13 cellular contexts compared by ENCODE assay signal in genomic region chr4:88675543-88675942, GRCh38. TPM values are rescaled to one million over a fixed set of nuclear protein-coding genes. Genes with fewer than 3 reads are reported as not detected.
DNase-seq lines count a peak whose midpoint lies in the region; ATAC-seq, FAIRE-seq and TF ChIP-seq lines count a peak whose summit lies in the region.
"Had no signal": no experiment of that assay in that cellular context is flagged by ENCODE, and none has a peak within 500 bp of the region (broad histone marks: within the 10 kb centered on the region; RNA-seq: fewer than 3 reads in every experiment).

No MANE protein-coding gene starts in this region.

- BruUV-seq in K562 (replicated peaks; lab: Mats Ljungman, UMichigan), result no TSS peak
- BruUV-seq in Calu3 (replicated peaks; lab: Mats Ljungman, UMichigan), result no TSS peak

- no peak for TF ChIP-seq EP300 in K562 (IDR thresholded peaks at IDR 0.05; ENCODE audit: low read length)

- no peak overlapping the region for H2AFZ ChIP-seq in K562 (ENCODE audit: low read depth, low read length)
- H2AFZ ChIP-seq: GM23248 had no signal

- peaks cover 19% of the 10 kb centered on the region for H3K36me3 Mint-ChIP-seq in activated naive CD4-positive, alpha-beta T cell treated with anti-CD3 and anti-CD28 coated beads, Interleukin-2, amount 50 U/mL, for 24 hours
- peaks cover 43% of the 10 kb centered on the region for H3K36me3 Mint-ChIP-seq in activated naive CD4-positive, alpha-beta T cell treated with anti-CD3 and anti-CD28 coated beads, Interleukin-2, amount 10 ng/mL, durations not matched to agents 7 days and 5 days
- no peaks in the 10 kb centered on the region for H3K36me3 Mint-ChIP-seq in Calu3 (ENCODE audit: insufficient read depth, unreplicated experiment)

- in situ Hi-C loops in K562 (cut with MboI), result no loop called here

- H3K27me3 Mint-ChIP-seq in activated naive CD4-positive, alpha-beta T cell treated with anti-CD3 and anti-CD28 coated beads, Interleukin-2, amount 50 U/mL, for 24 hours, result no peaks in the 10 kb centered on the region
- H3K27me3 Mint-ChIP-seq in activated naive CD4-positive, alpha-beta T cell treated with anti-CD3 and anti-CD28 coated beads, Interleukin-2, amount 10 ng/mL, durations not matched to agents 7 days and 5 days, result no peaks in the 10 kb centered on the region
- H3K27me3 Mint-ChIP-seq in Calu3 (ENCODE audit: unreplicated experiment), result no peaks in the 10 kb centered on the region

- TF ChIP-seq POLR2A in K562 (conservative IDR thresholded peaks at IDR 0.05) (no peak), Peyer's patch (IDR thresholded peaks at IDR 0.05) (no peak)

- no peaks in the 10 kb centered on the region for H3K27me3 ChIP-seq in K562 (ENCODE audit: control insufficient read depth in 2 of 2, insufficient read depth in 2 of 2, low read length in 2 of 2)
- H3K27me3 ChIP-seq in Peyer's patch, result no peaks in the 10 kb centered on the region

- H3K27ac ChIP-seq in K562 (ENCODE audit: extremely low read depth, low read depth, low read length) (no peak overlapping the region), Peyer's patch (no peak overlapping the region)
- H3K27ac ChIP-seq: 22Rv1 had no signal

- intact Hi-C loops in K562 (cut with micrococcal nuclease) (loop anchor here (10.0 kb wide), 1 partner anchor 119 kb away; no protein-coding TSS in a partner anchor), Calu3 (cut with micrococcal nuclease; ENCODE audit: unreplicated experiment) (no loop called here)

- peak; percentile 11 for FAIRE-seq in K562 (lab: Jason Lieb, UNC)
- FAIRE-seq: GM12878 had no signal

- no peaks in the 10 kb centered on the region for H4K20me1 ChIP-seq in K562 (replicated peaks; ENCODE audit: control insufficient read depth, insufficient read depth, low read length)

- TF ChIP-seq CTCF in K562 (IDR thresholded peaks at IDR 0.05 in 2 of 3, conservative IDR thresholded peaks at IDR 0.05 in 1 of 3; ENCODE audit: insufficient read depth in 2 of 3, low read depth in 1 of 3, low read length in 3 of 3), result no peak
- TF ChIP-seq CTCF in omental fat pad (IDR thresholded peaks at IDR 0.05), result no peak
- no peak for TF ChIP-seq CTCF in Peyer's patch (IDR thresholded peaks at IDR 0.05)
- TF ChIP-seq CTCF in Calu3 (IDR thresholded peaks at IDR 0.05; ENCODE audit: unreplicated experiment), result no peak

- H3K36me3 ChIP-seq in K562 (ENCODE audit: control insufficient read depth, insufficient read depth, low read length), result no peaks in the 10 kb centered on the region
- peaks cover 0 to 55% (median 3%) of the 10 kb centered on the region in 3 donors for H3K36me3 ChIP-seq in Peyer's patch

- H3K27ac Mint-ChIP-seq in activated naive CD4-positive, alpha-beta T cell treated with anti-CD3 and anti-CD28 coated beads, Interleukin-2, amount 50 U/mL, for 24 hours, result peak overlapping the region; percentile 19
- no peak overlapping the region for H3K27ac Mint-ChIP-seq in activated naive CD4-positive, alpha-beta T cell treated with anti-CD3 and anti-CD28 coated beads, Interleukin-2, amount 10 ng/mL, durations not matched to agents 7 days and 5 days
- H3K27ac Mint-ChIP-seq in Calu3 (ENCODE audit: unreplicated experiment), result no peak overlapping the region

- H3K4me1 ChIP-seq in K562 (replicated peaks in 1 of 2; ENCODE audit: control insufficient read depth in 2 of 2, insufficient read depth in 2 of 2, low read length in 2 of 2) (peaks cover 0 to 2% of the 10 kb centered on the region in 2 experiments; a peak in 1 of 5 replicates), Peyer's patch (no peaks in the 10 kb centered on the region)

- CTCF ChIA-PET in activated naive CD4-positive, alpha-beta T cell treated with anti-CD3 and anti-CD28 coated beads, Interleukin-2, amount 10 ng/mL, durations not matched to agents 7 days and 5 days (lab: Charles Lee), result no interaction called here
- CTCF ChIA-PET in K562 (lab: Yijun Ruan, JAX; ENCODE audit: low intra/inter-chr PET ratio), result no interaction called here
- CTCF ChIA-PET in Calu3 (lab: Charles Lee), result interaction anchor here (1.0 kb wide), 1 partner anchor 126 kb away, joined by 3 read pairs; no protein-coding TSS in a partner anchor

- H3K9me3 Mint-ChIP-seq in activated naive CD4-positive, alpha-beta T cell treated with anti-CD3 and anti-CD28 coated beads, Interleukin-2, amount 50 U/mL, for 24 hours, result no peaks in the 10 kb centered on the region
- no peaks in the 10 kb centered on the region for H3K9me3 Mint-ChIP-seq in activated naive CD4-positive, alpha-beta T cell treated with anti-CD3 and anti-CD28 coated beads, Interleukin-2, amount 10 ng/mL, durations not matched to agents 7 days and 5 days
- H3K9me3 Mint-ChIP-seq in Calu3 (ENCODE audit: low read depth, unreplicated experiment), result no peaks in the 10 kb centered on the region

- no peak for TF ChIP-seq RAD21 in K562 (CRISPR knock-in tag; conservative IDR thresholded peaks at IDR 0.05 in 1 of 2, IDR thresholded peaks at IDR 0.05 in 1 of 2)

- H3K9me1 ChIP-seq in K562 (ENCODE audit: control insufficient read depth, insufficient read depth, low read length), result no peaks in the 10 kb centered on the region

- H3K9me3 ChIP-seq in K562 (replicated peaks; ENCODE audit: control insufficient read depth, insufficient read depth, low read depth, low read length), result no peaks in the 10 kb centered on the region; the same call in 1 of the 2 replicates
- H3K9me3 ChIP-seq in Peyer's patch, result no peaks in the 10 kb centered on the region

- no peak overlapping the region for H3K4me3 ChIP-seq in K562
- H3K4me3 ChIP-seq in Peyer's patch, result no peak overlapping the region
- H3K4me3 ChIP-seq: GM12878, GM23248 had no signal

- no peaks in the 10 kb centered on the region for H3K79me2 ChIP-seq in K562 (ENCODE audit: control insufficient read depth, insufficient read depth, low read length)

- H3K4me3 Mint-ChIP-seq in activated naive CD4-positive, alpha-beta T cell treated with anti-CD3 and anti-CD28 coated beads, Interleukin-2, amount 50 U/mL, for 24 hours, result no peak overlapping the region
- H3K4me3 Mint-ChIP-seq in activated naive CD4-positive, alpha-beta T cell treated with anti-CD3 and anti-CD28 coated beads, Interleukin-2, amount 10 ng/mL, durations not matched to agents 7 days and 5 days, result no peak overlapping the region
- H3K4me3 Mint-ChIP-seq in Calu3 (ENCODE audit: low read depth, unreplicated experiment), result no peak overlapping the region

- WGBS in K562 (ENCODE audit: insufficient coverage, low coverage, missing lambda C conversion rate), result 69% methylated on average over 2 of the region's 2 CpGs

- ATAC-seq in K562 (no peak), omental fat pad (ENCODE audit: low FRiP score) (peak; percentile 50)
- ATAC-seq: GM12878 had no signal

- POLR2A ChIA-PET in K562 (lab: Yijun Ruan, JAX), result interaction anchor here (1.0 kb wide), 1 partner anchor 23 kb away, joined by 4 read pairs; no protein-coding TSS in a partner anchor

- H3K9ac ChIP-seq in K562 (ENCODE audit: insufficient read depth in 1 of 2, low read depth in 2 of 2, low read length in 2 of 2), result no peak overlapping the region
- H3K9ac ChIP-seq: GM23248 had no signal

- H3K4me2 ChIP-seq in K562 (ENCODE audit: insufficient read depth, low read length), result no peak overlapping the region

- H3K4me1 Mint-ChIP-seq in activated naive CD4-positive, alpha-beta T cell treated with anti-CD3 and anti-CD28 coated beads, Interleukin-2, amount 50 U/mL, for 24 hours, result peaks cover 14% of the 10 kb centered on the region
- H3K4me1 Mint-ChIP-seq in activated naive CD4-positive, alpha-beta T cell treated with anti-CD3 and anti-CD28 coated beads, Interleukin-2, amount 10 ng/mL, durations not matched to agents 7 days and 5 days, result peaks cover 6% of the 10 kb centered on the region
- no peaks in the 10 kb centered on the region for H3K4me1 Mint-ChIP-seq in Calu3 (ENCODE audit: low read depth, unreplicated experiment)

- DNase-seq in activated naive CD4-positive, alpha-beta T cell treated with anti-CD3 and anti-CD28 coated beads, Interleukin-2, amount 10 ng/mL, durations not matched to agents 7 days and 5 days, result no peak
- DNase-seq in K562 (ENCODE audit: extremely low read depth in 1 of 4, low spot score in 3 of 4) (no peak), omental fat pad (ENCODE audit: low spot score) (no peak), anterior cingulate cortex (lab: John Stamatoyannopoulos, UW) (no peak), Peyer's patch (no peak), Calu3 (no peak)
- DNase-seq: DMS79, H7 had no signal

TF ChIP-seq in K562, 482 proteins besides CTCF, POLR2A, EP300 and RAD21 (continues in another document):
- peak; percentile 36 for TF ChIP-seq C11orf30 (IDR thresholded peaks at IDR 0.05; ENCODE audit: low read depth)
- peak; percentile 58 for TF ChIP-seq ZNF316 (IDR thresholded peaks at IDR 0.05)
- 0 out of 2 replicates have a peak, but pooled peaks have one; percentile 11 for TF ChIP-seq NFE2 (IDR thresholded peaks at IDR 0.05; ENCODE audit: low read depth)
- TF ChIP-seq, protein P1, sequence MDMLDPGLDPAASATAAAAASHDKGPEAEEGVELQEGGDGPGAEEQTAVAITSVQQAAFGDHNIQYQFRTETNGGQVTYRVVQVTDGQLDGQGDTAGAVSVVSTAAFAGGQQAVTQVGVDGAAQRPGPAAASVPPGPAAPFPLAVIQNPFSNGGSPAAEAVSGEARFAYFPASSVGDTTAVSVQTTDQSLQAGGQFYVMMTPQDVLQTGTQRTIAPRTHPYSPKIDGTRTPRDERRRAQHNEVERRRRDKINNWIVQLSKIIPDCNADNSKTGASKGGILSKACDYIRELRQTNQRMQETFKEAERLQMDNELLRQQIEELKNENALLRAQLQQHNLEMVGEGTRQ (CRISPR knock-in tag; IDR thresholded peaks at IDR 0.05), result no peak

RNA-seq across cellular contexts. Expression of gene NAP1L5, which starts 22.1 kb away (rescaled TPM):
- total RNA-seq in K562 (2011; cell fraction: chromatin; rRNA removed; ENCODE audit: low replicate concordance), result 1.1 and 3.9 TPM in 2 replicates
- 0.92 and 1.0 TPM in 2 replicates for total RNA-seq in K562 (2011; cell fraction: nucleolus; rRNA removed)
- total RNA-seq in K562 (2011; cell fraction: nucleoplasm; rRNA removed), result 2.2 and 2.9 TPM in 2 replicates
- total RNA-seq in K562 (2014; rRNA removed) (6.5 and 7.1 TPM in 2 replicates), K562 (2014; rRNA removed; fragmentation: Illumina TruSeq; extraction: Trizol) (7.2 and 8.0 TPM in 2 replicates), K562 (2015; rRNA removed; fragmentation: Illumina TruSeq; extraction: Trizol) (3.8 and 4.3 TPM in 2 replicates), K562 (2021) (5.2 and 5.4 TPM in 2 replicates), omental fat pad (10 to 100 TPM in 1 of 4 donors, 1 to 10 TPM in 3; 6.8 to 13.7 (median 8.3) TPM), Peyer's patch (1 to 10 TPM in 1 of 4 donors, under 1 TPM in 1, not detected in 2; 0.85 to 2.3 TPM), Calu3 (2022) (not detected in 2 replicates)
- polyA plus RNA-seq in K562 (2011; rRNA removed) (6.1 and 7.0 TPM in 2 replicates), K562 (2014; fragmentation: Illumina TruSeq; extraction: Trizol) (8.9 and 9.4 TPM in 2 replicates), K562 (2014; fragmentation: Nextera tagmentation; extraction: Ambion mirVana) (1 to 10 TPM; 2.4 to 4.3 TPM), K562 (2014; rRNA removed) (10.6 and 10.9 TPM in 2 replicates)
- polyA plus RNA-seq in K562 (2011; cell fraction: cytosol; rRNA removed), result 1.6 and 3.2 TPM in 2 replicates
- polyA plus RNA-seq in K562 (2011; cell fraction: nucleus; rRNA removed), result 0.91 and 1.6 TPM in 2 replicates
- polyA plus RNA-seq in K562 (2012), result 3.6 and 6.1 TPM in 2 replicates
- 3.3 and 4.4 TPM in 2 replicates for polyA minus RNA-seq in K562 (2011; rRNA and poly(A)+ RNA removed)
- 0.64 and 1.5 TPM in 2 replicates for polyA minus RNA-seq in K562 (2011; cell fraction: cytosol; rRNA and poly(A)+ RNA removed)
- polyA minus RNA-seq in K562 (2011; cell fraction: nucleus; rRNA and poly(A)+ RNA removed), result 0.54 and 1.4 TPM in 2 replicates
- total RNA-seq: A673 had no signal
